Comparison of ENCODE assay signal across 1 cellular context in genomic region chr5:143554918-143555477, GRCh38.
A peak's percentile ranks its signal among the peaks of the same experiment; 100 is the strongest.
TF ChIP-seq lines count a peak whose summit lies in the region.

No MANE protein-coding gene starts in this region.

TF ChIP-seq in HepG2, 621 proteins besides CTCF, POLR2A, EP300 and RAD21 (continued from another document and continues in another):
- TF ChIP-seq HNF1A (IDR thresholded peaks at IDR 0.05; ENCODE audit: low read depth), result peak; percentile 70
- peak; percentile 84 for TF ChIP-seq HNF1A (CRISPR knock-in tag; IDR thresholded peaks at IDR 0.05; ENCODE audit: borderline replicate concordance)
- peak; percentile 30; the same call in 1 of the 2 replicates for TF ChIP-seq ATF1 (CRISPR knock-in tag; IDR thresholded peaks at IDR 0.05)
- no peak for TF ChIP-seq HCFC1 (IDR thresholded peaks at IDR 0.05; ENCODE audit: low read depth, low read length)
- TF ChIP-seq NR2C2 (CRISPR knock-in tag; IDR thresholded peaks at IDR 0.05; ENCODE audit: borderline replicate concordance), result peak; percentile 85
- TF ChIP-seq HBP1 (CRISPR knock-in tag; IDR thresholded peaks at IDR 0.05; ENCODE audit: low read depth), result 0 out of 2 replicates have a peak, but pooled peaks have one; percentile 16
- TF ChIP-seq, protein P1, sequence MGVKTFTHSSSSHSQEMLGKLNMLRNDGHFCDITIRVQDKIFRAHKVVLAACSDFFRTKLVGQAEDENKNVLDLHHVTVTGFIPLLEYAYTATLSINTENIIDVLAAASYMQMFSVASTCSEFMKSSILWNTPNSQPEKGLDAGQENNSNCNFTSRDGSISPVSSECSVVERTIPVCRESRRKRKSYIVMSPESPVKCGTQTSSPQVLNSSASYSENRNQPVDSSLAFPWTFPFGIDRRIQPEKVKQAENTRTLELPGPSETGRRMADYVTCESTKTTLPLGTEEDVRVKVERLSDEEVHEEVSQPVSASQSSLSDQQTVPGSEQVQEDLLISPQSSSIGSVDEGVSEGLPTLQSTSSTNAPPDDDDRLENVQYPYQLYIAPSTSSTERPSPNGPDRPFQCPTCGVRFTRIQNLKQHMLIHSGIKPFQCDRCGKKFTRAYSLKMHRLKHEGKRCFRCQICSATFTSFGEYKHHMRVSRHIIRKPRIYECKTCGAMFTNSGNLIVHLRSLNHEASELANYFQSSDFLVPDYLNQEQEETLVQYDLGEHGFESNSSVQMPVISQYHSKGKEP (CRISPR knock-in tag; IDR thresholded peaks at IDR 0.05), result 0 out of 2 replicates have a peak, but pooled peaks have one; percentile 42
- peak; percentile 31; the same call in 1 of the 2 replicates for TF ChIP-seq ELF1 (CRISPR knock-in tag; IDR thresholded peaks at IDR 0.05)
- TF ChIP-seq DPF2 (CRISPR knock-in tag; IDR thresholded peaks at IDR 0.05; ENCODE audit: borderline replicate concordance, low read depth), result peak; percentile 99
- TF ChIP-seq NR0B2 (CRISPR knock-in tag; IDR thresholded peaks at IDR 0.05), result no peak
- peak; percentile 91 for TF ChIP-seq NR2F6 (IDR thresholded peaks at IDR 0.05)
- peak; percentile 88 for TF ChIP-seq NR2F6 (CRISPR knock-in tag; IDR thresholded peaks at IDR 0.05)
- TF ChIP-seq, protein P2, sequence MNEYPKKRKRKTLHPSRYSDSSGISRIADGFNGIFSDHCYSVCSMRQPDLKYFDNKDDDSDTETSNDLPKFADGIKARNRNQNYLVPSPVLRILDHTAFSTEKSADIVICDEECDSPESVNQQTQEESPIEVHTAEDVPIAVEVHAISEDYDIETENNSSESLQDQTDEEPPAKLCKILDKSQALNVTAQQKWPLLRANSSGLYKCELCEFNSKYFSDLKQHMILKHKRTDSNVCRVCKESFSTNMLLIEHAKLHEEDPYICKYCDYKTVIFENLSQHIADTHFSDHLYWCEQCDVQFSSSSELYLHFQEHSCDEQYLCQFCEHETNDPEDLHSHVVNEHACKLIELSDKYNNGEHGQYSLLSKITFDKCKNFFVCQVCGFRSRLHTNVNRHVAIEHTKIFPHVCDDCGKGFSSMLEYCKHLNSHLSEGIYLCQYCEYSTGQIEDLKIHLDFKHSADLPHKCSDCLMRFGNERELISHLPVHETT (CRISPR knock-in tag; conservative IDR thresholded peaks at IDR 0.05), result no peak
- peak; percentile 55; the same call in 1 of the 2 replicates for TF ChIP-seq ZNF646 (CRISPR knock-in tag; IDR thresholded peaks at IDR 0.05)
- TF ChIP-seq DMAP1 (CRISPR knock-in tag; IDR thresholded peaks at IDR 0.05), result peak; percentile 39; the same call in 1 of the 2 replicates
- peak; percentile 74 for TF ChIP-seq CBX5 (CRISPR knock-in tag; IDR thresholded peaks at IDR 0.05; ENCODE audit: borderline replicate concordance)
- TF ChIP-seq KDM5A (IDR thresholded peaks at IDR 0.05; ENCODE audit: borderline replicate concordance, low read length), result no peak; the same call in 1 of the 2 replicates
- no peak for TF ChIP-seq RBFOX2 (IDR thresholded peaks at IDR 0.05; ENCODE audit: low read depth, low read length)
- TF ChIP-seq SMC3 (IDR thresholded peaks at IDR 0.05; ENCODE audit: low read length), result peak; percentile 76
- TF ChIP-seq RFX5 (IDR thresholded peaks at IDR 0.05; ENCODE audit: low read depth, low read length), result no peak
- peak; percentile 97 for TF ChIP-seq TBL1XR1 (IDR thresholded peaks at IDR 0.05; ENCODE audit: borderline replicate concordance, low read length, partially characterized antibody)
- TF ChIP-seq NAIF1 (CRISPR knock-in tag; IDR thresholded peaks at IDR 0.05; ENCODE audit: borderline replicate concordance), result peak; percentile 33; the same call in 1 of the 2 replicates
- no peak for TF ChIP-seq MAZ (IDR thresholded peaks at IDR 0.05; ENCODE audit: borderline replicate concordance, low read depth, low read length)
- TF ChIP-seq MAZ (CRISPR knock-in tag; IDR thresholded peaks at IDR 0.05; ENCODE audit: low read depth), result peak; percentile 49; the same call in 1 of the 2 replicates
- no peak for TF ChIP-seq TBP (CRISPR knock-in tag; IDR thresholded peaks at IDR 0.05)
- no peak for TF ChIP-seq NONO (IDR thresholded peaks at IDR 0.05)
- no peak; the same call in 1 of the 2 replicates for TF ChIP-seq NONO (CRISPR knock-in tag; conservative IDR thresholded peaks at IDR 0.05)
- TF ChIP-seq, protein P3, sequence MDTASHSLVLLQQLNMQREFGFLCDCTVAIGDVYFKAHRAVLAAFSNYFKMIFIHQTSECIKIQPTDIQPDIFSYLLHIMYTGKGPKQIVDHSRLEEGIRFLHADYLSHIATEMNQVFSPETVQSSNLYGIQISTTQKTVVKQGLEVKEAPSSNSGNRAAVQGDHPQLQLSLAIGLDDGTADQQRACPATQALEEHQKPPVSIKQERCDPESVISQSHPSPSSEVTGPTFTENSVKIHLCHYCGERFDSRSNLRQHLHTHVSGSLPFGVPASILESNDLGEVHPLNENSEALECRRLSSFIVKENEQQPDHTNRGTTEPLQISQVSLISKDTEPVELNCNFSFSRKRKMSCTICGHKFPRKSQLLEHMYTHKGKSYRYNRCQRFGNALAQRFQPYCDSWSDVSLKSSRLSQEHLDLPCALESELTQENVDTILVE (CRISPR knock-in tag; IDR thresholded peaks at IDR 0.05), result peak; percentile 97
- peak; percentile 92; the same call in 1 of the 2 replicates for TF ChIP-seq ZNF512B (CRISPR knock-in tag; IDR thresholded peaks at IDR 0.05; ENCODE audit: borderline replicate concordance)
- TF ChIP-seq, protein P4, sequence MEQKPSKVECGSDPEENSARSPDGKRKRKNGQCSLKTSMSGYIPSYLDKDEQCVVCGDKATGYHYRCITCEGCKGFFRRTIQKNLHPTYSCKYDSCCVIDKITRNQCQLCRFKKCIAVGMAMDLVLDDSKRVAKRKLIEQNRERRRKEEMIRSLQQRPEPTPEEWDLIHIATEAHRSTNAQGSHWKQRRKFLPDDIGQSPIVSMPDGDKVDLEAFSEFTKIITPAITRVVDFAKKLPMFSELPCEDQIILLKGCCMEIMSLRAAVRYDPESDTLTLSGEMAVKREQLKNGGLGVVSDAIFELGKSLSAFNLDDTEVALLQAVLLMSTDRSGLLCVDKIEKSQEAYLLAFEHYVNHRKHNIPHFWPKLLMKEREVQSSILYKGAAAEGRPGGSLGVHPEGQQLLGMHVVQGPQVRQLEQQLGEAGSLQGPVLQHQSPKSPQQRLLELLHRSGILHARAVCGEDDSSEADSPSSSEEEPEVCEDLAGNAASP (CRISPR knock-in tag; IDR thresholded peaks at IDR 0.05; ENCODE audit: borderline replicate concordance), result peak; percentile 91
- peak; percentile 97 for TF ChIP-seq RCOR2 (CRISPR knock-in tag; IDR thresholded peaks at IDR 0.05)
- TF ChIP-seq GABPA (IDR thresholded peaks at IDR 0.05; ENCODE audit: low read depth, low read length), result no peak
- TF ChIP-seq GABPA (CRISPR knock-in tag; IDR thresholded peaks at IDR 0.05; ENCODE audit: low read depth), result peak; percentile 36; the same call in 1 of the 2 replicates
- TF ChIP-seq SOX13 (IDR thresholded peaks at IDR 0.05), result peak; percentile 94
- peak in 1 of 2 experiments; percentile 99; a peak in 2 of 4 replicates for TF ChIP-seq SOX13 (CRISPR knock-in tag; conservative IDR thresholded peaks at IDR 0.05 in 1 of 2, IDR thresholded peaks at IDR 0.05 in 1 of 2)
- TF ChIP-seq ATM (IDR thresholded peaks at IDR 0.05; ENCODE audit: borderline replicate concordance), result no peak
- TF ChIP-seq ARID2 (CRISPR knock-in tag; IDR thresholded peaks at IDR 0.05; ENCODE audit: borderline replicate concordance), result no peak
- peak; percentile 18; the same call in 1 of the 2 replicates for TF ChIP-seq MYC (CRISPR knock-in tag; IDR thresholded peaks at IDR 0.05; ENCODE audit: borderline replicate concordance)
